30 cellular contexts compared by ENCODE assay signal in genomic region chr6:89381031-89381430, GRCh38.
"Had no signal": no experiment of that assay in that cellular context is flagged by ENCODE, and none has a peak within 500 bp of the region (broad histone marks: within the 10 kb centered on the region; RNA-seq: fewer than 3 reads in every experiment).

No MANE protein-coding gene starts in this region.

- H3K36me3 Mint-ChIP-seq: activated naive CD8-positive, alpha-beta T cell treated with anti-CD3 and anti-CD28 coated beads for 36 hours had no signal

- H3K36me3 ChIP-seq: adrenal gland, gastroesophageal sphincter had no signal

- H3K27me3 Mint-ChIP-seq: activated CD4-positive, alpha-beta T cell treated with anti-CD3 and anti-CD28 coated beads for 36 hours; activated CD8-positive, alpha-beta T cell treated with anti-CD3 and anti-CD28 coated beads for 36 hours; activated naive CD8-positive, alpha-beta T cell treated with anti-CD3 and anti-CD28 coated beads for 36 hours; activated naive CD8-positive, alpha-beta T cell treated with anti-CD3 and anti-CD28 coated beads, Interleukin-2, amount 50 U/mL, for 24 hours; activated T-helper 17 cell treated with anti-CD3 and anti-CD28 coated beads, Interleukin-2, amount 50 U/mL, for 72 hours had no signal

- FAIRE-seq: colon had no signal

- H3K4me1 ChIP-seq: adrenal gland, gastroesophageal sphincter had no signal

- H3K4me3 ChIP-seq: adrenal gland, body of pancreas, esophagus muscularis mucosa, gastroesophageal sphincter had no signal

- DNase-seq: activated CD4-positive, alpha-beta T cell treated with anti-CD3 and anti-CD28 coated beads for 36 hours; activated CD4-positive, alpha-beta T cell treated with anti-CD3 and anti-CD28 coated beads, Interleukin-2, amount 50 U/mL, for 1 hour; activated CD4-positive, alpha-beta T cell treated with anti-CD3 and anti-CD28 coated beads, Interleukin-2, amount 50 U/mL, for 48 hours; activated CD4-positive, CD25-positive, alpha-beta regulatory T cell; activated CD4-positive, CD25-positive, alpha-beta regulatory T cell treated with anti-CD3 and anti-CD28 coated beads, Interleukin-2, amount 50 U/mL, for 72 hours; activated CD8-positive, alpha-beta memory T cell treated with anti-CD3 and anti-CD28 coated beads for 24 hours; activated CD8-positive, alpha-beta T cell treated with anti-CD3 and anti-CD28 coated beads for 36 hours; activated effector memory CD4-positive, alpha-beta T cell treated with Interleukin-2 at 50 U/mL for 16 hours; activated gamma-delta T cell treated with Interleukin-2 at 50 U/mL for 16 hours; activated naive CD4-positive, alpha-beta T cell treated with anti-CD3 and anti-CD28 coated beads, Interleukin-2, amount 50 U/mL, for 16 hours; activated naive CD4-positive, alpha-beta T cell treated with Interleukin-2 at 50 U/mL for 16 hours; activated naive CD8-positive, alpha-beta T cell treated with anti-CD3 and anti-CD28 coated beads for 36 hours; activated naive CD8-positive, alpha-beta T cell treated with anti-CD3 and anti-CD28 coated beads, Interleukin-2, amount 50 U/mL, for 24 hours; activated T-cell treated with anti-CD3 and anti-CD28 coated beads, Interleukin-2, amount 50 U/mL, for 4 hours; adrenal gland; amygdala; aorta; body of pancreas; caudate nucleus; cortex of kidney; dermis blood vessel endothelial cell; effector CD4-positive, alpha-beta T cell; effector memory CD8-positive, alpha-beta T cell; erythroblast; foreskin melanocyte; T-helper 2 cell had no signal

- H3K27ac ChIP-seq: adrenal gland, body of pancreas, esophagus muscularis mucosa, gastroesophageal sphincter had no signal

- ATAC-seq: activated CD4-positive, alpha-beta T cell treated with anti-CD3 and anti-CD28 coated beads for 36 hours; activated CD8-positive, alpha-beta T cell treated with anti-CD3 and anti-CD28 coated beads for 36 hours; activated naive CD8-positive, alpha-beta T cell treated with anti-CD3 and anti-CD28 coated beads, Interleukin-2, amount 50 U/mL, for 24 hours; activated T-cell treated with anti-CD3 and anti-CD28 coated beads, Interleukin-2, amount 50 U/mL, for 4 hours; activated T-helper 17 cell treated with anti-CD3 and anti-CD28 coated beads, Interleukin-2, amount 50 U/mL, for 72 hours; body of pancreas; effector memory CD8-positive, alpha-beta T cell; gastroesophageal sphincter had no signal

- H3K9me3 ChIP-seq: adrenal gland, body of pancreas, esophagus muscularis mucosa, gastroesophageal sphincter had no signal

- H3K27me3 ChIP-seq: adrenal gland, body of pancreas, esophagus muscularis mucosa, gastroesophageal sphincter had no signal

- H3K9me3 Mint-ChIP-seq: activated CD8-positive, alpha-beta T cell treated with anti-CD3 and anti-CD28 coated beads for 36 hours; activated naive CD8-positive, alpha-beta T cell treated with anti-CD3 and anti-CD28 coated beads for 36 hours; activated naive CD8-positive, alpha-beta T cell treated with anti-CD3 and anti-CD28 coated beads, Interleukin-2, amount 50 U/mL, for 24 hours; activated T-cell treated with anti-CD3 and anti-CD28 coated beads, Interleukin-2, amount 50 U/mL, for 4 hours; activated T-helper 17 cell treated with anti-CD3 and anti-CD28 coated beads, Interleukin-2, amount 50 U/mL, for 72 hours; effector memory CD8-positive, alpha-beta T cell had no signal

- H3K4me3 Mint-ChIP-seq: activated CD4-positive, alpha-beta T cell treated with anti-CD3 and anti-CD28 coated beads for 36 hours; activated CD8-positive, alpha-beta T cell treated with anti-CD3 and anti-CD28 coated beads for 36 hours; activated naive CD8-positive, alpha-beta T cell treated with anti-CD3 and anti-CD28 coated beads for 36 hours; activated naive CD8-positive, alpha-beta T cell treated with anti-CD3 and anti-CD28 coated beads, Interleukin-2, amount 50 U/mL, for 24 hours; activated T-cell treated with anti-CD3 and anti-CD28 coated beads, Interleukin-2, amount 50 U/mL, for 4 hours; activated T-helper 17 cell treated with anti-CD3 and anti-CD28 coated beads, Interleukin-2, amount 50 U/mL, for 72 hours; effector memory CD8-positive, alpha-beta T cell had no signal

- H3K27ac Mint-ChIP-seq: activated CD4-positive, alpha-beta T cell treated with anti-CD3 and anti-CD28 coated beads for 36 hours; activated CD8-positive, alpha-beta T cell treated with anti-CD3 and anti-CD28 coated beads for 36 hours; activated naive CD8-positive, alpha-beta T cell treated with anti-CD3 and anti-CD28 coated beads for 36 hours; activated naive CD8-positive, alpha-beta T cell treated with anti-CD3 and anti-CD28 coated beads, Interleukin-2, amount 50 U/mL, for 24 hours; activated T-helper 17 cell treated with anti-CD3 and anti-CD28 coated beads, Interleukin-2, amount 50 U/mL, for 72 hours; effector memory CD8-positive, alpha-beta T cell had no signal
